22 cellular contexts compared by ENCODE assay signal in the genomic region with DNA sequence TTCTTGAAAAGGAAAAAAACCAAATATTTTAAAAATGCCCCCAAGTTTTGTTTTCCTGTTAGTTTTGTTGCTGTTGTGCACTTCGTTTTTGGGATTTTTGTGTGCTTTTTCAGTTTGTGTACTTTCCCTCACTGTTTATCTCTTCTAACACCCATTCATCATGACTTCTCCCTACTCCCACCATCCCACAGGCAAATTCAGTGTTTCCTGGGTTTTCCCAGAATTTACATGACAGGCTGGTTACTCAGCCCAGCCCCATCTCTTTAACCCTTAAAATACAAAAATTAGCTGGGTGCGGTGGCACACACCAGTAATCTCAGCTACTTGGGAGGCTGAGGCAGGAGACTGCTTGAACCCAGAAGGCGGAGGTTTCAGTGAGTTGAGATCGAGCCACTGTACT. TPM values are rescaled to one million over a fixed set of nuclear protein-coding genes. Genes with fewer than 3 reads are reported as not detected.
DNase-seq lines count a peak whose midpoint lies in the region; ATAC-seq and TF ChIP-seq lines count a peak whose summit lies in the region.
"Had no signal": no experiment of that assay in that cellular context is flagged by ENCODE, and none has a peak within 500 bp of the region (broad histone marks: within the 10 kb centered on the region; RNA-seq: fewer than 3 reads in every experiment).

No MANE protein-coding gene starts in this region.

- no peak for ATAC-seq in T-cell (replicated peaks in 1 of 4)
- ATAC-seq in activated CD4-positive, CD25-positive, alpha-beta regulatory T cell treated with anti-CD3 and anti-CD28 coated beads, Interleukin-2, amount 50 U/mL, for 24 hours: no peak
- ATAC-seq: left ventricle myocardium superior, mucosa of descending colon, PC-3 had no signal

- H3K9me3 Mint-ChIP-seq in activated T-cell treated with anti-CD3 and anti-CD28 coated beads, Interleukin-2, amount 50 U/mL, for 24 hours: peaks cover 27% of the 10 kb centered on the region
- H3K9me3 Mint-ChIP-seq in T-cell (peaks cover 3 to 11% (median 4%) of the 10 kb centered on the region in 3 donors), chondrocyte (ENCODE audit: low read depth) (peaks cover 4% of the 10 kb centered on the region)

- peak overlapping the region; percentile 70 for H3K27ac Mint-ChIP-seq in activated T-cell treated with anti-CD3 and anti-CD28 coated beads, Interleukin-2, amount 50 U/mL, for 24 hours
- H3K27ac Mint-ChIP-seq in T-cell (peak overlapping the region; percentile 68 to 69), chondrocyte (ENCODE audit: unreplicated experiment) (peak overlapping the region; percentile 65)

- H3K27me3 ChIP-seq in smooth muscle cell (ENCODE audit: low read depth) (no peaks in the 10 kb centered on the region), SJCRH30 (no peaks in the 10 kb centered on the region)
- H3K27me3 ChIP-seq: BLaER1 treated with 17β-estradiol and CSF1 and Interleukin-3, amounts not matched to agents 10 nM and 100 nM; hepatocyte had no signal

- H3K36me3 ChIP-seq in smooth muscle cell (ENCODE audit: low read depth) (peaks cover 3% of the 10 kb centered on the region), SJCRH30 (peaks cover 20% of the 10 kb centered on the region)

- no peak for DNase-seq in activated T-cell treated with anti-CD3 and anti-CD28 coated beads, Interleukin-2, amount 50 U/mL, for 24 hours
- DNase-seq in activated T-cell treated with anti-CD3 and anti-CD28 coated beads, Interleukin-2, amount 50 U/mL, for 48 hours: no peak
- DNase-seq in T-cell (no peak), chondrocyte (ENCODE audit: low spot score) (no peak), smooth muscle cell (lab: John Stamatoyannopoulos, UW; ENCODE audit: unreplicated experiment) (no peak), HT-29 (ENCODE audit: low spot score) (no peak), SJCRH30 (no peak)
- DNase-seq: activated CD4-positive, CD25-positive, alpha-beta regulatory T cell; left ventricle myocardium superior; mucosa of descending colon; NCI-H1092; NCI-H2029 treated with DMSO at 0.1 percent for 48 hours; NCI-H446; PC-3; retina; SHP77 treated with DMSO at 0.1 percent for 48 hours; stimulated activated CD4-positive, alpha-beta T cell treated with anti-CD3 and anti-CD28 coated beads, Interleukin-4, amount 100 ng/mL, for 4 hours; T-helper 2 cell had no signal

- H3K79me2 ChIP-seq in smooth muscle cell (ENCODE audit: low read depth): peaks cover 11% of the 10 kb centered on the region

- no peak overlapping the region for H2AFZ ChIP-seq in smooth muscle cell (ENCODE audit: low read depth)
- H2AFZ ChIP-seq: hepatocyte had no signal

- H3K4me3 ChIP-seq in smooth muscle cell (no peak overlapping the region), SJCRH30 (no peak overlapping the region)
- H3K4me3 ChIP-seq: BLaER1 treated with 17β-estradiol and CSF1 and Interleukin-3, amounts not matched to agents 10 nM and 100 nM; coronary artery; hepatocyte; mucosa of descending colon had no signal

- POLR2A ChIA-PET in T-cell (lab: Charles Lee): interaction anchor here (0.5 to 0.7 kb wide), 2 partner anchors 55 to 138 kb away, joined by 3 to 5 read pairs; no protein-coding TSS in a partner anchor

- H3F3A ChIP-seq in smooth muscle cell (ENCODE audit: low read depth): no peaks in the 10 kb centered on the region

- H3K4me3 Mint-ChIP-seq in activated T-cell treated with anti-CD3 and anti-CD28 coated beads, Interleukin-2, amount 50 U/mL, for 24 hours: no peak overlapping the region
- H3K4me3 Mint-ChIP-seq in T-cell (peak overlapping the region in 1 of 3 donors; percentile 31), chondrocyte (ENCODE audit: unreplicated experiment) (no peak overlapping the region)

- no peaks in the 10 kb centered on the region for H4K20me1 ChIP-seq in smooth muscle cell (ENCODE audit: low read depth)

- H3K9ac ChIP-seq in smooth muscle cell (ENCODE audit: low read depth): no peak overlapping the region
- H3K9ac ChIP-seq: BLaER1 treated with 17β-estradiol and CSF1 and Interleukin-3, amounts not matched to agents 10 nM and 100 nM had no signal

- CTCF ChIA-PET in T-cell (lab: Charles Lee): interaction anchor here in 1 of 2 donors (0.7 kb wide), 1 partner anchor 521 kb away, joined by 7 read pairs; no protein-coding TSS in a partner anchor

- peaks cover 87% of the 10 kb centered on the region for H3K4me1 Mint-ChIP-seq in activated T-cell treated with anti-CD3 and anti-CD28 coated beads, Interleukin-2, amount 50 U/mL, for 24 hours (ENCODE audit: low read depth)
- H3K4me1 Mint-ChIP-seq in T-cell (peaks cover 67 to 82% (median 77%) of the 10 kb centered on the region in 3 donors), chondrocyte (ENCODE audit: low read depth) (peaks cover 34% of the 10 kb centered on the region)

- no peaks in the 10 kb centered on the region for H3K9me3 ChIP-seq in smooth muscle cell (replicated peaks; ENCODE audit: low read depth)
- no peaks in the 10 kb centered on the region for H3K9me3 ChIP-seq in SJCRH30 (replicated peaks)

- H3K27me3 Mint-ChIP-seq in activated T-cell treated with anti-CD3 and anti-CD28 coated beads, Interleukin-2, amount 50 U/mL, for 24 hours: no peaks in the 10 kb centered on the region
- H3K27me3 Mint-ChIP-seq in T-cell (no peaks in the 10 kb centered on the region), chondrocyte (ENCODE audit: low read depth) (no peaks in the 10 kb centered on the region)

- TF ChIP-seq CTCF in chondrocyte (IDR thresholded peaks at IDR 0.05) (no peak), smooth muscle cell (IDR thresholded peaks at IDR 0.05; ENCODE audit: borderline replicate concordance, insufficient read depth, poor library complexity, severe bottlenecking) (no peak)

- 84% methylated on average over 4 of the region's 4 CpGs for WGBS in smooth muscle cell (ENCODE audit: low lambda C conversion rate)

- H3K4me1 ChIP-seq in smooth muscle cell (ENCODE audit: low read depth) (no peaks in the 10 kb centered on the region), SJCRH30 (no peaks in the 10 kb centered on the region)

- H3K36me3 Mint-ChIP-seq in activated T-cell treated with anti-CD3 and anti-CD28 coated beads, Interleukin-2, amount 50 U/mL, for 24 hours (ENCODE audit: low read depth): peaks cover 88% of the 10 kb centered on the region
- H3K36me3 Mint-ChIP-seq in T-cell (peaks cover 78% of the 10 kb centered on the region), chondrocyte (ENCODE audit: low read depth) (peaks cover 5% of the 10 kb centered on the region)

- H3K4me2 ChIP-seq in smooth muscle cell: no peak overlapping the region
- H3K4me2 ChIP-seq: hepatocyte had no signal

- H3K27ac ChIP-seq in smooth muscle cell (ENCODE audit: low read depth) (peak overlapping the region; percentile 44), SJCRH30 (no peak overlapping the region)
- H3K27ac ChIP-seq: coronary artery, hepatocyte had no signal

RNA-seq across cellular contexts. Expression of gene TMEM123, which starts 15.5 kb away (rescaled TPM):
- total RNA-seq in T-cell: 100 to 1,000 TPM; 361 to 469 (median 428) TPM
- 94.9 to 119 TPM (median 105 TPM) in 3 replicates for total RNA-seq in chondrocyte
- total RNA-seq in smooth muscle cell: 77.6 and 78.8 TPM in 2 replicates
- polyA plus RNA-seq in smooth muscle cell: 38.8 and 55.8 TPM in 2 replicates
- total RNA-seq in HT-29 (2014; rRNA removed; shearing (Covaris generic)): 152 and 161 TPM in 2 replicates
- 164 and 188 TPM in 2 replicates for total RNA-seq in SJCRH30 (2014; rRNA removed; shearing (Covaris generic))
